In genomic region chr13:94079876-94080275, GRCh38 we compare ENCODE assay signal across 17 cellular contexts.
A peak's percentile ranks its signal among the peaks of the same experiment; 100 is the strongest.
DNase-seq lines count a peak whose midpoint lies in the region; ATAC-seq, FAIRE-seq and TF ChIP-seq lines count a peak whose summit lies in the region.
"Had no signal": no experiment of that assay in that cellular context is flagged by ENCODE, and none has a peak within 500 bp of the region (broad histone marks: within the 10 kb centered on the region; RNA-seq: fewer than 3 reads in every experiment).

No MANE protein-coding gene starts in this region.

- no peak for ATAC-seq in GM21528 (IDR thresholded peaks at IDR 0.05; ENCODE audit: low FRiP score, unreplicated experiment)
- no peak for ATAC-seq in GM19328 (IDR thresholded peaks at IDR 0.05; ENCODE audit: unreplicated experiment)
- ATAC-seq: activated CD8-positive, alpha-beta T cell treated with anti-CD3 and anti-CD28 coated beads, Interleukin-2, amount 10 ng/mL, durations not matched to agents 7 days and 5 days; esophagus mucosa; K562; naive thymus-derived CD8-positive, alpha-beta T cell had no signal

- peak; percentile 52 for DNase-seq in GM04503 (ENCODE audit: low read depth)
- DNase-seq in amniotic epithelial cell (ENCODE audit: low read depth), result peak; percentile 66
- DNase-seq in fibroblast of the aortic adventitia (ENCODE audit: low read depth), result peak; percentile 58
- no peak for DNase-seq in RCC 7860 (ENCODE audit: low spot score)
- no peak for DNase-seq in GDM1 (lab: John Stamatoyannopoulos, UW)
- DNase-seq: activated CD8-positive, alpha-beta T cell treated with anti-CD3 and anti-CD28 coated beads, Interleukin-2, amount 10 ng/mL, durations not matched to agents 7 days and 5 days; naive thymus-derived CD8-positive, alpha-beta T cell; NCI-H2029 treated with DMSO at 0.1 percent for 48 hours; Right ventricle myocardium superior; stimulated activated CD8-positive, alpha-beta memory T cell treated with anti-CD3 and anti-CD28 coated beads, Interleukin-4, amount 100 ng/mL, for 48 hours; WERI-Rb-1 had no signal

- TF ChIP-seq CTCF in fibroblast of the aortic adventitia (IDR thresholded peaks at IDR 0.05; ENCODE audit: insufficient read depth, low read length), result no peak

- H3K4me3 ChIP-seq in fibroblast of the aortic adventitia (ENCODE audit: low read depth, low read length), result no peak overlapping the region
- H3K4me3 ChIP-seq: K562 had no signal

- FAIRE-seq in RCC 7860 (lab: Jason Lieb, UNC), result no peak
- FAIRE-seq: bronchial epithelial cell, K562, keratinocyte had no signal

Comparison
In these comparisons a context has a peak if more than half of its experiments do, and no peak if none do; other contexts are left out.
1. DNase-seq: peak in GM04503 (single experiment), amniotic epithelial cell (single experiment) and fibroblast of the aortic adventitia (single experiment); none in RCC 7860 (single experiment) and GDM1 (single experiment).